Comparison of ENCODE assay signal across 1 cellular context in the genomic region with DNA sequence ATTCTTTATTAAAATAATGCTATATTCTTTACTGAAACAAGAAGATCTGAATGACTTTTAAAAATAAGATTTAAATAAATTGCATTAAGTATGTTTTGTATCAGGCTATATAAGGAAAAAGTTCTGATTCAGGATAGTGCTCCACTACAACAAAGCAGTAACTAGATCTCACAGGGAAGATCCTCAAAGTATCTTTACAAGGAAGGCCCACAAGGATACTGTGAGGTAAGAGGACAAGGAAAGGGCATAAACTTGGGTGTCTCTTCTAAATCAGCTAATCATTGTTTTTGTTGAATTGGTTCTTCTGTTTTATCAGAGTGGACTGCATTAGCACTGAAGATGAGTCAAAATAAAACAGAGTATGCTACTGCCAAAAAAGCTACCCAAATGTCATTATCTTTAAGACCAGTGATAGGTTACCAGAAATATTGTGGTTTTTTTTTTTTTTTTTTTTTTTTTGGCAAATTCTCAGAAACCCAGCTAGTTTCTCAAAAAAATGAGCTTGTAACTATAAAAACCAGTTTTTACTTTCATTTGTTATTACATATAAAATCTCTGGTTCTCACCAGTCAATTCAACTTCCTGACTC.
TF ChIP-seq lines count a peak whose summit lies in the region.

No MANE protein-coding gene starts in this region.

TF ChIP-seq in SK-N-SH, 30 proteins besides CTCF, POLR2A, EP300 and RAD21 (continued from another document):
- TF ChIP-seq, protein P1, sequence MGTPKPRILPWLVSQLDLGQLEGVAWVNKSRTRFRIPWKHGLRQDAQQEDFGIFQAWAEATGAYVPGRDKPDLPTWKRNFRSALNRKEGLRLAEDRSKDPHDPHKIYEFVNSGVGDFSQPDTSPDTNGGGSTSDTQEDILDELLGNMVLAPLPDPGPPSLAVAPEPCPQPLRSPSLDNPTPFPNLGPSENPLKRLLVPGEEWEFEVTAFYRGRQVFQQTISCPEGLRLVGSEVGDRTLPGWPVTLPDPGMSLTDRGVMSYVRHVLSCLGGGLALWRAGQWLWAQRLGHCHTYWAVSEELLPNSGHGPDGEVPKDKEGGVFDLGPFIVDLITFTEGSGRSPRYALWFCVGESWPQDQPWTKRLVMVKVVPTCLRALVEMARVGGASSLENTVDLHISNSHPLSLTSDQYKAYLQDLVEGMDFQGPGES (IDR thresholded peaks at IDR 0.05; ENCODE audit: low read depth, low read length), result no peak
- TF ChIP-seq CHD2 (IDR thresholded peaks at IDR 0.05; ENCODE audit: low read length, partially characterized antibody) (no peak), POLR2AphosphoS5 (IDR thresholded peaks at IDR 0.05; ENCODE audit: low read depth, low read length) (no peak), TEAD4 (IDR thresholded peaks at IDR 0.05; ENCODE audit: borderline replicate concordance, insufficient read depth) (no peak), ELF1 (IDR thresholded peaks at IDR 0.05) (no peak), FOSL2 (IDR thresholded peaks at IDR 0.05; ENCODE audit: borderline replicate concordance, low read depth) (no peak), SMC3 (IDR thresholded peaks at IDR 0.05; ENCODE audit: low read depth, low read length) (no peak), YY1 (IDR thresholded peaks at IDR 0.05; ENCODE audit: low read depth) (no peak)
- TF ChIP-seq, protein P2, sequence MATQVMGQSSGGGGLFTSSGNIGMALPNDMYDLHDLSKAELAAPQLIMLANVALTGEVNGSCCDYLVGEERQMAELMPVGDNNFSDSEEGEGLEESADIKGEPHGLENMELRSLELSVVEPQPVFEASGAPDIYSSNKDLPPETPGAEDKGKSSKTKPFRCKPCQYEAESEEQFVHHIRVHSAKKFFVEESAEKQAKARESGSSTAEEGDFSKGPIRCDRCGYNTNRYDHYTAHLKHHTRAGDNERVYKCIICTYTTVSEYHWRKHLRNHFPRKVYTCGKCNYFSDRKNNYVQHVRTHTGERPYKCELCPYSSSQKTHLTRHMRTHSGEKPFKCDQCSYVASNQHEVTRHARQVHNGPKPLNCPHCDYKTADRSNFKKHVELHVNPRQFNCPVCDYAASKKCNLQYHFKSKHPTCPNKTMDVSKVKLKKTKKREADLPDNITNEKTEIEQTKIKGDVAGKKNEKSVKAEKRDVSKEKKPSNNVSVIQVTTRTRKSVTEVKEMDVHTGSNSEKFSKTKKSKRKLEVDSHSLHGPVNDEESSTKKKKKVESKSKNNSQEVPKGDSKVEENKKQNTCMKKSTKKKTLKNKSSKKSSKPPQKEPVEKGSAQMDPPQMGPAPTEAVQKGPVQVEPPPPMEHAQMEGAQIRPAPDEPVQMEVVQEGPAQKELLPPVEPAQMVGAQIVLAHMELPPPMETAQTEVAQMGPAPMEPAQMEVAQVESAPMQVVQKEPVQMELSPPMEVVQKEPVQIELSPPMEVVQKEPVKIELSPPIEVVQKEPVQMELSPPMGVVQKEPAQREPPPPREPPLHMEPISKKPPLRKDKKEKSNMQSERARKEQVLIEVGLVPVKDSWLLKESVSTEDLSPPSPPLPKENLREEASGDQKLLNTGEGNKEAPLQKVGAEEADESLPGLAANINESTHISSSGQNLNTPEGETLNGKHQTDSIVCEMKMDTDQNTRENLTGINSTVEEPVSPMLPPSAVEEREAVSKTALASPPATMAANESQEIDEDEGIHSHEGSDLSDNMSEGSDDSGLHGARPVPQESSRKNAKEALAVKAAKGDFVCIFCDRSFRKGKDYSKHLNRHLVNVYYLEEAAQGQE (IDR thresholded peaks at IDR 0.05; ENCODE audit: low read depth, low read length), result no peak
- TF ChIP-seq, protein P3, sequence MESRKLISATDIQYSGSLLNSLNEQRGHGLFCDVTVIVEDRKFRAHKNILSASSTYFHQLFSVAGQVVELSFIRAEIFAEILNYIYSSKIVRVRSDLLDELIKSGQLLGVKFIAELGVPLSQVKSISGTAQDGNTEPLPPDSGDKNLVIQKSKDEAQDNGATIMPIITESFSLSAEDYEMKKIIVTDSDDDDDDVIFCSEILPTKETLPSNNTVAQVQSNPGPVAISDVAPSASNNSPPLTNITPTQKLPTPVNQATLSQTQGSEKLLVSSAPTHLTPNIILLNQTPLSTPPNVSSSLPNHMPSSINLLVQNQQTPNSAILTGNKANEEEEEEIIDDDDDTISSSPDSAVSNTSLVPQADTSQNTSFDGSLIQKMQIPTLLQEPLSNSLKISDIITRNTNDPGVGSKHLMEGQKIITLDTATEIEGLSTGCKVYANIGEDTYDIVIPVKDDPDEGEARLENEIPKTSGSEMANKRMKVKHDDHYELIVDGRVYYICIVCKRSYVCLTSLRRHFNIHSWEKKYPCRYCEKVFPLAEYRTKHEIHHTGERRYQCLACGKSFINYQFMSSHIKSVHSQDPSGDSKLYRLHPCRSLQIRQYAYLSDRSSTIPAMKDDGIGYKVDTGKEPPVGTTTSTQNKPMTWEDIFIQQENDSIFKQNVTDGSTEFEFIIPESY (IDR thresholded peaks at IDR 0.05; ENCODE audit: borderline replicate concordance, low read depth), result no peak
- TF ChIP-seq, protein P4, sequence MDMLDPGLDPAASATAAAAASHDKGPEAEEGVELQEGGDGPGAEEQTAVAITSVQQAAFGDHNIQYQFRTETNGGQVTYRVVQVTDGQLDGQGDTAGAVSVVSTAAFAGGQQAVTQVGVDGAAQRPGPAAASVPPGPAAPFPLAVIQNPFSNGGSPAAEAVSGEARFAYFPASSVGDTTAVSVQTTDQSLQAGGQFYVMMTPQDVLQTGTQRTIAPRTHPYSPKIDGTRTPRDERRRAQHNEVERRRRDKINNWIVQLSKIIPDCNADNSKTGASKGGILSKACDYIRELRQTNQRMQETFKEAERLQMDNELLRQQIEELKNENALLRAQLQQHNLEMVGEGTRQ (IDR thresholded peaks at IDR 0.05; ENCODE audit: borderline replicate concordance, low read depth, low read length), result no peak
